ENCODE assay signal across 34 cellular contexts in genomic region chr11:69003301-69003865, GRCh38. TPM values are rescaled to one million over a fixed set of nuclear protein-coding genes. Genes with fewer than 3 reads are reported as not detected.
A peak's percentile ranks its signal among the peaks of the same experiment; 100 is the strongest.
DNase-seq lines count a peak whose midpoint lies in the region; ATAC-seq and TF ChIP-seq lines count a peak whose summit lies in the region.
"Had no signal": no experiment of that assay in that cellular context is flagged by ENCODE, and none has a peak within 500 bp of the region (broad histone marks: within the 10 kb centered on the region; RNA-seq: fewer than 3 reads in every experiment).

No MANE protein-coding gene starts in this region.

- DNase-seq in WTC11 (ENCODE audit: low spot score) (peak; percentile 3), coronary artery (ENCODE audit: low spot score) (peak; percentile 71), NCI-H524 (lab: John Stamatoyannopoulos, UW) (no peak)
- DNase-seq in activated CD4-positive, alpha-beta T cell treated with anti-CD3 and anti-CD28 coated beads, Interleukin-2, amount 50 U/mL, for 1 hour, result no peak
- DNase-seq: activated B cell treated with CpG ODN at 0.5 μM for 24 hours; activated CD4-positive, alpha-beta memory T cell treated with anti-CD3 and anti-CD28 coated beads for 36 hours; DND-41; effector CD4-positive, alpha-beta T cell; heart right ventricle; MM.1S; NCI-H2029; NCI-H2227 treated with DMSO at 0.1 percent for 48 hours; NCI-H69; stimulated activated CD4-positive, alpha-beta T cell treated with anti-CD3 and anti-CD28 coated beads, Interleukin-1b, Interleukin-23, amount 100 ng/mL, for 48 hours had no signal

- no peak for TF ChIP-seq CTCF in WTC11 (IDR thresholded peaks at IDR 0.05)
- no peak for TF ChIP-seq CTCF in coronary artery (IDR thresholded peaks at IDR 0.05)

- peaks cover 9 to 86% of the 10 kb centered on the region in 2 donors for H3K4me1 ChIP-seq in muscle layer of duodenum (ENCODE audit: control insufficient read depth in 1 of 2, insufficient read depth in 2 of 2, low read length in 2 of 2)
- peaks cover 97% of the 10 kb centered on the region for H3K4me1 ChIP-seq in stomach smooth muscle (ENCODE audit: control insufficient read depth, insufficient read depth, low read length)
- H3K4me1 ChIP-seq: HAP-1 had no signal

- POLR2A ChIA-PET in WTC11 (lab: Charles Lee), result interaction anchor here (1.0 kb wide), 1 partner anchor 11 kb away, joined by 4 read pairs; no protein-coding TSS in a partner anchor

- H3K4me3 ChIP-seq in coronary artery (no peak overlapping the region), muscle layer of duodenum (ENCODE audit: low read depth in 1 of 2, low read length in 2 of 2) (no peak overlapping the region), stomach smooth muscle (ENCODE audit: low read length in 2 of 2) (no peak overlapping the region)
- H3K4me3 ChIP-seq: BLaER1 treated with 17β-estradiol and CSF1 and Interleukin-3, amounts not matched to agents 10 nM and 100 nM; body of pancreas; HAP-1; heart right ventricle; SJSA1 had no signal

- H3K27ac Mint-ChIP-seq in WTC11, result no peak overlapping the region
- H3K27ac Mint-ChIP-seq: activated B cell treated with CpG ODN at 0.5 μM for 24 hours; activated CD4-positive, alpha-beta memory T cell treated with anti-CD3 and anti-CD28 coated beads for 36 hours; activated T-helper 2 cell treated with anti-CD3 and anti-CD28 coated beads, Interferon-gamma antibody, Interleukin-2, Interleukin-4, amounts not matched to agents 10 μg/mL and 5 μg/mL and 100 μg/mL, durations not matched to agents 14 hours and 24 hours and 36 hours had no signal

- H3K36me3 ChIP-seq in muscle layer of duodenum (ENCODE audit: control insufficient read depth in 1 of 2, insufficient read depth in 2 of 2, low read length in 2 of 2), result peaks cover 19 to 32% of the 10 kb centered on the region in 2 donors
- peaks cover 36 to 44% of the 10 kb centered on the region in 2 donors for H3K36me3 ChIP-seq in stomach smooth muscle (ENCODE audit: control insufficient read depth in 2 of 2, insufficient read depth in 2 of 2, low read length in 2 of 2)
- H3K36me3 ChIP-seq: BLaER1 treated with 17β-estradiol and CSF1 and Interleukin-3, amounts not matched to agents 10 nM and 100 nM; HAP-1; neutrophil had no signal

- peaks cover 13% of the 10 kb centered on the region for H3K4me1 Mint-ChIP-seq in WTC11
- H3K4me1 Mint-ChIP-seq: activated B cell treated with CpG ODN at 0.5 μM for 24 hours had no signal

- H3K9me3 Mint-ChIP-seq in WTC11, result no peaks in the 10 kb centered on the region
- H3K9me3 Mint-ChIP-seq: activated B cell treated with CpG ODN at 0.5 μM for 24 hours; activated CD4-positive, alpha-beta memory T cell treated with anti-CD3 and anti-CD28 coated beads for 36 hours; activated T-helper 2 cell treated with anti-CD3 and anti-CD28 coated beads, Interferon-gamma antibody, Interleukin-2, Interleukin-4, amounts not matched to agents 10 μg/mL and 5 μg/mL and 100 μg/mL, durations not matched to agents 14 hours and 24 hours and 36 hours had no signal

- H3K36me3 Mint-ChIP-seq in WTC11, result no peaks in the 10 kb centered on the region
- H3K36me3 Mint-ChIP-seq: activated CD4-positive, alpha-beta memory T cell treated with anti-CD3 and anti-CD28 coated beads for 36 hours had no signal

- no peaks in the 10 kb centered on the region for H3K27me3 Mint-ChIP-seq in WTC11 (ENCODE audit: low read depth)

- H3K4me3 Mint-ChIP-seq in WTC11, result no peak overlapping the region
- H3K4me3 Mint-ChIP-seq: activated B cell treated with CpG ODN at 0.5 μM for 24 hours; activated CD4-positive, alpha-beta memory T cell treated with anti-CD3 and anti-CD28 coated beads for 36 hours had no signal

- H3K27ac ChIP-seq in coronary artery, result peak overlapping the region; percentile 87 to 88
- H3K27ac ChIP-seq in muscle layer of duodenum (ENCODE audit: low read length), result peak overlapping the region; percentile 45
- peak overlapping the region; percentile 99 for H3K27ac ChIP-seq in stomach smooth muscle (ENCODE audit: low read length)
- H3K27ac ChIP-seq: BLaER1 treated with 17β-estradiol and CSF1 and Interleukin-3, amounts not matched to agents 10 nM and 100 nM; body of pancreas; heart right ventricle; HL-60; KMS-11; neutrophil; SJSA1 had no signal

- CTCF ChIA-PET in WTC11 (lab: Charles Lee), result interaction anchor here (1.3 to 3.2 kb wide), 4 partner anchors 9 to 113 kb away, joined by 3 to 14 read pairs (median 6); no protein-coding TSS in a partner anchor

- H3K9ac ChIP-seq in stomach smooth muscle (ENCODE audit: low read length in 2 of 2), result peak overlapping the region; percentile 21 to 27
- H3K9ac ChIP-seq: BLaER1 treated with 17β-estradiol and CSF1 and Interleukin-3, amounts not matched to agents 10 nM and 100 nM; KMS-11 had no signal

- H3K27me3 ChIP-seq in muscle layer of duodenum (ENCODE audit: low read depth, low read length) (no peaks in the 10 kb centered on the region), stomach smooth muscle (ENCODE audit: control insufficient read depth in 1 of 2, insufficient read depth in 2 of 2, low read length in 2 of 2) (no peaks in the 10 kb centered on the region)
- H3K27me3 ChIP-seq: BLaER1 treated with 17β-estradiol and CSF1 and Interleukin-3, amounts not matched to agents 10 nM and 100 nM; body of pancreas; SJSA1 had no signal

- no peaks in the 10 kb centered on the region for H3K9me3 ChIP-seq in muscle layer of duodenum (ENCODE audit: control insufficient read depth in 1 of 2, low read length in 2 of 2)
- H3K9me3 ChIP-seq in stomach smooth muscle (ENCODE audit: control insufficient read depth in 2 of 2, low read length in 2 of 2), result no peaks in the 10 kb centered on the region
- H3K9me3 ChIP-seq: BLaER1 treated with 17β-estradiol and CSF1 and Interleukin-3, amounts not matched to agents 10 nM and 100 nM; body of pancreas; Caco-2; HAP-1; heart right ventricle; neutrophil; SJSA1 had no signal

- ATAC-seq in WTC11, result no peak
- ATAC-seq in HG03378 (IDR thresholded peaks at IDR 0.05; ENCODE audit: unreplicated experiment), result no peak
- no peak for ATAC-seq in HG03097 (IDR thresholded peaks at IDR 0.05; ENCODE audit: low FRiP score, unreplicated experiment)
- ATAC-seq: body of pancreas, heart right ventricle had no signal

TF ChIP-seq in WTC11, 78 proteins besides CTCF, POLR2A, EP300 and RAD21:
- TF ChIP-seq MLX (CRISPR knock-in tag; IDR thresholded peaks at IDR 0.05) (no peak), MAX (CRISPR knock-in tag; IDR thresholded peaks at IDR 0.05) (no peak)

RNA-seq across cellular contexts. Expression of gene MRGPRF, which starts 9.7 kb away (rescaled TPM):
- 3.8 to 6.5 TPM (median 5.5 TPM) in 3 replicates for total RNA-seq in WTC11 (2021)
- total RNA-seq: activated B cell treated with CpG ODN at 0.5 μM for 24 hours; activated CD4-positive, alpha-beta memory T cell treated with anti-CD3 and anti-CD28 coated beads for 36 hours; activated T-helper 2 cell treated with anti-CD3 and anti-CD28 coated beads, Interferon-gamma antibody, Interleukin-2, Interleukin-4, amounts not matched to agents 10 μg/mL and 5 μg/mL and 100 μg/mL, durations not matched to agents 14 hours and 24 hours and 36 hours; myocyte; pulmonary artery endothelial cell had no signal

RNA-seq across cellular contexts. Expression of gene MRGPRD, which starts 22.6 kb away (rescaled TPM):
- not detected in 3 replicates for total RNA-seq in WTC11 (2021)
- total RNA-seq: activated B cell treated with CpG ODN at 0.5 μM for 24 hours; activated CD4-positive, alpha-beta memory T cell treated with anti-CD3 and anti-CD28 coated beads for 36 hours; activated T-helper 2 cell treated with anti-CD3 and anti-CD28 coated beads, Interferon-gamma antibody, Interleukin-2, Interleukin-4, amounts not matched to agents 10 μg/mL and 5 μg/mL and 100 μg/mL, durations not matched to agents 14 hours and 24 hours and 36 hours; body of pancreas; Caco-2; cerebellum; fibroblast of villous mesenchyme; heart right ventricle; myocyte; pulmonary artery endothelial cell; SJSA1; skeletal muscle tissue; subcutaneous adipose tissue; urinary bladder had no signal

RNA-seq across cellular contexts. Expression of gene TPCN2, which starts 45.3 kb away (rescaled TPM):
- 20.2 to 24.6 TPM (median 22.0 TPM) in 3 replicates for total RNA-seq in WTC11 (2021)

Comparison
In these comparisons a context has a peak if more than half of its experiments do, and no peak if none do; other contexts are left out.
1. DNase-seq: peak in WTC11 (single experiment) and coronary artery (single experiment); none in activated CD4-positive, alpha-beta T cell treated with anti-CD3 and anti-CD28 coated beads, Interleukin-2, amount 50 U/mL, for 1 hour (single experiment) and NCI-H524 (0 of 2).
2. H3K27ac ChIP-seq: peak in every context shown above with its lines; median percentile 99 in stomach smooth muscle; 88 in coronary artery; 45 in muscle layer of duodenum.